In the genomic region with DNA sequence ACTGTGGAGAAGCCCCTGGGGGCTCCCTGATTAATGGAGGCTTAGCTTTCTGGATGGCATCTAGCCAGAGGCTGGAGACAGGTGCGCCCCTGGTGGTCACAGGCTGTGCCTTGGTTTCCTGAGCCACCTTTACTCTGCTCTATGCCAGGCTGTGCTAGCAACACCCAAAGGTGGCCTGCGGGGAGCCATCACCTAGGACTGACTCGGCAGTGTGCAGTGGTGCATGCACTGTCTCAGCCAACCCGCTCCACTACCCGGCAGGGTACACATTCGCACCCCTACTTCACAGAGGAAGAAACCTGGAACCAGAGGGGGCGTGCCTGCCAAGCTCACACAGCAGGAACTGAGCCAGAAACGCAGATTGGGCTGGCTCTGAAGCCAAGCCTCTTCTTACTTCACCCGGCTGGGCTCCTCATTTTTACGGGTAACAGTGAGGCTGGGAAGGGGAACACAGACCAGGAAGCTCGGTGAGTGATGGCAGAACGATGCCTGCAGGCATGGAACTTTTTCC, we compare ENCODE assay signal across 8 cellular contexts. TPM values are rescaled to one million over a fixed set of nuclear protein-coding genes. Genes with fewer than 3 reads are reported as not detected.
DNase-seq lines count a peak whose midpoint lies in the region; ATAC-seq and TF ChIP-seq lines count a peak whose summit lies in the region.

No MANE protein-coding gene starts in this region.

- TF ChIP-seq CTCF in PC-9 (conservative IDR thresholded peaks at IDR 0.05), result no peak

- peak; percentile 33 for DNase-seq in AG20443 (ENCODE audit: low spot score)
- DNase-seq in PC-9, result no peak
- no peak for DNase-seq in left cardiac atrium
- DNase-seq in GOT3 (lab: John Stamatoyannopoulos, UW), result no peak
- DNase-seq in NCI-H146 (lab: John Stamatoyannopoulos, UW), result no peak

- no peak overlapping the region for H3K4me2 ChIP-seq in PC-9

- no peak overlapping the region for H2AFZ ChIP-seq in PC-9

- H3K4me1 ChIP-seq in PC-9 (replicated peaks; ENCODE audit: insufficient read depth), result no peaks in the 10 kb centered on the region; the same call in 1 of the 2 replicates

- intact Hi-C loops in PC-9 (cut with micrococcal nuclease; ENCODE audit: unreplicated experiment), result no loop called here
- intact Hi-C loops in left cardiac atrium (cut with DNase I), result no loop called here

- no peak overlapping the region for H3K4me3 ChIP-seq in PC-9

- peaks cover 22% of the 10 kb centered on the region for H3K36me3 ChIP-seq in PC-9 (ENCODE audit: low read depth)

- H3F3A ChIP-seq in PC-9 (ENCODE audit: insufficient read depth, low read depth), result peaks cover 14% of the 10 kb centered on the region; the same call in 1 of the 2 replicates

- 0 out of 2 replicates have a peak, but pooled peaks cover 6% of the 10 kb centered on the region for H4K20me1 ChIP-seq in PC-9 (ENCODE audit: insufficient read depth)

- CTCF ChIA-PET in PC-9 (lab: Charles Lee), result interaction anchor here (0.7 kb wide), 1 partner anchor 27 kb away, joined by 5 read pairs; no protein-coding TSS in a partner anchor

- ATAC-seq in GM21390 (IDR thresholded peaks at IDR 0.05; ENCODE audit: unreplicated experiment), result peak; percentile 42
- peak; percentile 6 to 31 for ATAC-seq in left cardiac atrium
- ATAC-seq in HG02840 (IDR thresholded peaks at IDR 0.05; ENCODE audit: low FRiP score, unreplicated experiment), result no peak
- ATAC-seq in GM19395 (IDR thresholded peaks at IDR 0.05; ENCODE audit: unreplicated experiment), result no peak

- POLR2A ChIA-PET in PC-9 (lab: Charles Lee; ENCODE audit: unreplicated experiment), result no interaction called here

- H3K9me2 ChIP-seq in PC-9 (ENCODE audit: insufficient read depth), result no peaks in the 10 kb centered on the region

- no peaks in the 10 kb centered on the region for H3K79me2 ChIP-seq in PC-9 (ENCODE audit: low read depth)

- no peaks in the 10 kb centered on the region for H3K9me3 ChIP-seq in PC-9 (ENCODE audit: insufficient read depth, low read depth)

- peak overlapping the region; percentile 50 for H3K27ac ChIP-seq in PC-9

- no peaks in the 10 kb centered on the region for H3K27me3 ChIP-seq in PC-9 (ENCODE audit: insufficient read depth, low read depth)

- no TSS peak for BruUV-seq in PC-9 (replicated peaks; lab: Mats Ljungman, UMichigan)

RNA-seq across cellular contexts. Expression of gene PCSK9, which starts 24.8 kb away (rescaled TPM):
- total RNA-seq in PC-9 (2021) (60.7 and 133 TPM in 2 replicates), left cardiac atrium (under 1 TPM in 1 of 2 donors, not detected in 1; 0.13 TPM)

Comparison
In these comparisons a context has a peak if more than half of its experiments do, and no peak if none do; other contexts are left out.
1. ATAC-seq: peak in GM21390 (single experiment) and left cardiac atrium (2 of 2); none in HG02840 (single experiment) and GM19395 (single experiment).
2. RNA of gene PCSK9, which starts 24.8 kb away (total RNA-seq): 60.7 to 133 TPM in PC-9; 0.13 TPM in left cardiac atrium; every median in the first group is over 10 times any median in the second.